Comparison of ENCODE assay signal across 19 cellular contexts in genomic region chr20:8272758-8273157, GRCh38.
"Had no signal": no experiment of that assay in that cellular context is flagged by ENCODE, and none has a peak within 500 bp of the region (broad histone marks: within the 10 kb centered on the region; RNA-seq: fewer than 3 reads in every experiment).

No MANE protein-coding gene starts in this region.

- DNase-seq: activated CD4-positive, alpha-beta T cell treated with anti-CD3 and anti-CD28 coated beads for 4 hours; activated CD8-positive, alpha-beta memory T cell treated with anti-CD3 and anti-CD28 coated beads, Interleukin-2, amount 50 U/mL, for 4 hours; activated CD8-positive, alpha-beta T cell treated with anti-CD3 and anti-CD28 coated beads for 36 hours; activated gamma-delta T cell; activated T-cell treated with anti-CD3 and anti-CD28 coated beads, Interleukin-2, amount 50 U/mL, for 48 hours; central memory CD4-positive, alpha-beta T cell; colonic mucosa; effector CD4-positive, alpha-beta T cell; esophagus squamous epithelium; hippocampal formation; midbrain; right cardiac atrium; stimulated activated CD4-positive, alpha-beta T cell treated with anti-CD3 and anti-CD28 coated beads, Interleukin-15, amount 100 ng/mL, for 24 hours; stimulated activated CD4-positive, alpha-beta T cell treated with anti-CD3 and anti-CD28 coated beads, Interleukin-4, amount 100 ng/mL, for 1 hour; stimulated activated naive CD4-positive, alpha-beta T cell; tibial artery had no signal

- H3K27ac ChIP-seq: colonic mucosa, esophagus squamous epithelium, prostate gland, skin epidermis, tibial artery, vagina had no signal

- H3K4me3 ChIP-seq: colonic mucosa, esophagus squamous epithelium, prostate gland, skin epidermis, tibial artery, vagina had no signal
